ENCODE assay signal across 27 cellular contexts in genomic region chr2:208122248-208122647, GRCh38. TPM values are rescaled to one million over a fixed set of nuclear protein-coding genes. Genes with fewer than 3 reads are reported as not detected.
A peak's percentile ranks its signal among the peaks of the same experiment; 100 is the strongest.
DNase-seq lines count a peak whose midpoint lies in the region; ATAC-seq, FAIRE-seq and TF ChIP-seq lines count a peak whose summit lies in the region.
"Had no signal": no experiment of that assay in that cellular context is flagged by ENCODE, and none has a peak within 500 bp of the region (broad histone marks: within the 10 kb centered on the region; RNA-seq: fewer than 3 reads in every experiment).

No MANE protein-coding gene starts in this region.

- ATAC-seq in pancreas (no peak), HG03354 (IDR thresholded peaks at IDR 0.05; ENCODE audit: poor library complexity, severe bottlenecking, unreplicated experiment) (no peak), GM21515 (IDR thresholded peaks at IDR 0.05; ENCODE audit: unreplicated experiment) (no peak)
- ATAC-seq: A549, GM23338, HCT116 had no signal

- H3K4me3 ChIP-seq in pancreas (no peak overlapping the region), hepatocyte (no peak overlapping the region)
- H3K4me3 ChIP-seq: A549; BLaER1 treated with 17β-estradiol and CSF1 and Interleukin-3, amounts not matched to agents 10 nM and 100 nM; GM23338 had no signal

- no peak for TF ChIP-seq CTCF in pancreas (IDR thresholded peaks at IDR 0.05)
- no peak for TF ChIP-seq CTCF in hepatocyte (IDR thresholded peaks at IDR 0.05; ENCODE audit: poor library complexity)

- no peaks in the 10 kb centered on the region for H4K20me1 ChIP-seq in hepatocyte (ENCODE audit: insufficient read depth, poor library complexity, severe bottlenecking)
- H4K20me1 ChIP-seq: BLaER1 treated with 17β-estradiol and CSF1 and Interleukin-3, amounts not matched to agents 10 nM and 100 nM had no signal

- H3K27me3 ChIP-seq in pancreas (no peaks in the 10 kb centered on the region), hepatocyte (no peaks in the 10 kb centered on the region)
- H3K27me3 ChIP-seq: BE2C; BLaER1 treated with 17β-estradiol and CSF1 and Interleukin-3, amounts not matched to agents 10 nM and 100 nM had no signal

- no peak overlapping the region for H3K4me2 ChIP-seq in hepatocyte
- H3K4me2 ChIP-seq: A549; BLaER1 treated with 17β-estradiol and CSF1 and Interleukin-3, amounts not matched to agents 10 nM and 100 nM; GM23338 had no signal

- intact Hi-C loops in pancreas (cut with DNase I): no loop called here

- H2AFZ ChIP-seq in hepatocyte: no peak overlapping the region
- H2AFZ ChIP-seq: GM23338 had no signal

- H3K4me1 ChIP-seq in pancreas: no peaks in the 10 kb centered on the region
- peaks cover 6% of the 10 kb centered on the region for H3K4me1 ChIP-seq in hepatocyte (ENCODE audit: insufficient read depth)
- H3K4me1 ChIP-seq: A549; BLaER1 treated with 17β-estradiol and CSF1 and Interleukin-3, amounts not matched to agents 10 nM and 100 nM had no signal

- H3K9me3 ChIP-seq in pancreas (no peaks in the 10 kb centered on the region), hepatocyte (ENCODE audit: low read depth) (no peaks in the 10 kb centered on the region)
- H3K9me3 ChIP-seq: A549, BE2C had no signal

- whole genome bisulfite sequencing in pancreas, 2 donors: 86 to 90% methylated on average over 1 of the region's 1 CpG
- WGBS in hepatocyte (ENCODE audit: low lambda C conversion rate, missing lambda C conversion rate): 86% methylated on average over 1 of the region's 1 CpG

- DNase-seq in pancreas: no peak
- no peak for DNase-seq in activated CD8-positive, alpha-beta memory T cell treated with anti-CD3 and anti-CD28 coated beads for 24 hours
- DNase-seq in hepatocyte (ENCODE audit: low spot score): no peak
- DNase-seq: ACHN; AML-193; BE2C; CD4-positive, alpha-beta T cell; CD8-positive, alpha-beta memory T cell; DMS53; DMS79 treated with DMSO at 0.1 percent for 48 hours; H9 had no signal

- H3K27ac ChIP-seq in pancreas: no peak overlapping the region
- H3K27ac ChIP-seq in hepatocyte: no peak overlapping the region
- H3K27ac ChIP-seq: 22Rv1; A549; BLaER1 treated with 17β-estradiol and CSF1 and Interleukin-3, amounts not matched to agents 10 nM and 100 nM had no signal

- H3K36me3 ChIP-seq in pancreas (no peaks in the 10 kb centered on the region), hepatocyte (replicated peaks; ENCODE audit: insufficient read depth, low read depth) (no peaks in the 10 kb centered on the region)
- H3K36me3 ChIP-seq: BLaER1 treated with 17β-estradiol and CSF1 and Interleukin-3, amounts not matched to agents 10 nM and 100 nM had no signal

- H3K9me2 ChIP-seq in hepatocyte (replicated peaks; ENCODE audit: insufficient read depth): no peaks in the 10 kb centered on the region

- H3K79me2 ChIP-seq in hepatocyte: no peaks in the 10 kb centered on the region

- FAIRE-seq in A204.1 (lab: Jason Lieb, UNC) (peak; percentile 100), TTC549 (lab: Jason Lieb, UNC) (peak; percentile 99), endometrium (lab: Jason Lieb, UNC) (peak; percentile 96), pancreas (lab: Jason Lieb, UNC) (peak; percentile 99)
- FAIRE-seq: A549, D721Med, GM12892 had no signal

RNA-seq across cellular contexts. Expression of gene CRYGD, which starts 2.1 kb away (rescaled TPM):
- total RNA-seq in pancreas: not detected
- polyA plus RNA-seq in pancreas: under 1 TPM in 1 of 2 donors, not detected in 1; 0.28 TPM
- not detected in 2 replicates for total RNA-seq in hepatocyte
- 0.47 and 0.85 TPM in 2 replicates for polyA plus RNA-seq in hepatocyte
- total RNA-seq: CD4-positive, alpha-beta T cell; CD8-positive, alpha-beta memory T cell; Daoy; G401; H4; H9 had no signal
- polyA plus RNA-seq: A549; CD14-positive monocyte; CD8-positive, alpha-beta memory T cell had no signal

RNA-seq across cellular contexts. Expression of gene CRYGC, which starts 7.4 kb away (rescaled TPM):
- not detected for total RNA-seq in pancreas
- not detected for polyA plus RNA-seq in pancreas
- total RNA-seq in hepatocyte: 1.3 TPM in 1 of 2 replicates, not detected in the other
- polyA plus RNA-seq in hepatocyte: 1.3 TPM in 2 replicates
- total RNA-seq: CD4-positive, alpha-beta T cell; CD8-positive, alpha-beta memory T cell; Daoy; GM23338; H4; H9 had no signal
- polyA plus RNA-seq: A549; CD14-positive monocyte; CD8-positive, alpha-beta memory T cell; GM23338 had no signal

RNA-seq across cellular contexts. Expression of gene CRYGB, which starts 23.7 kb away (rescaled TPM):
- total RNA-seq in pancreas: not detected
- not detected for polyA plus RNA-seq in pancreas
- total RNA-seq in hepatocyte: not detected in 2 replicates
- not detected in 2 replicates for polyA plus RNA-seq in hepatocyte
- total RNA-seq: CD4-positive, alpha-beta T cell; CD8-positive, alpha-beta memory T cell; Daoy; G401; H4; H9 had no signal
- polyA plus RNA-seq: A549; CD14-positive monocyte; CD8-positive, alpha-beta memory T cell had no signal

RNA-seq across cellular contexts. Expression of gene CRYGA, which starts 41.1 kb away (rescaled TPM):
- total RNA-seq in pancreas (not detected), hepatocyte (not detected in 2 replicates)
- polyA plus RNA-seq in pancreas (not detected), hepatocyte (not detected in 2 replicates)
- total RNA-seq: CD4-positive, alpha-beta T cell; CD8-positive, alpha-beta memory T cell; Daoy; G401; GM23338; H4; H9 had no signal
- polyA plus RNA-seq: A549; CD14-positive monocyte; CD8-positive, alpha-beta memory T cell; GM23338 had no signal
